Comparison of ENCODE assay signal across 23 cellular contexts in the genomic region with DNA sequence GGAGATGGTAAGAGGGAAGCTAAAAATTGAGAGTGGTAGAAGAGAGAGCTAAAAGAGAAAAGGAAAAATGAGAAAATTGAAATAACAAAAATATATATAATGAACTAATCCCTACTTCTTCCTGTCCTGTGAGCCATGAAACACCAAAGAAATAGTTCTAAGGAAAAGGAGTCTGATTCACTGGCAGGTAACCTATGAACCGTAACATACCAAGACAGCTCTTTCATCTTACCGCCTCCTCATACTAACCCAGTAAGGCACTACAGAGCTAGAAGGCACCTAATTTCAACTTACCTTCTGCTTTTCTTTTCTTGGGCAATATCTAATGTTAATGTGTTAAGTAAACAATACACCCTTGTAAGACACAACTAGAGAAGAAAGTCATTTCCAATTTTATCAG.
DNase-seq lines count a peak whose midpoint lies in the region; ATAC-seq, FAIRE-seq and TF ChIP-seq lines count a peak whose summit lies in the region.
"Had no signal": no experiment of that assay in that cellular context is flagged by ENCODE, and none has a peak within 500 bp of the region (broad histone marks: within the 10 kb centered on the region; RNA-seq: fewer than 3 reads in every experiment).

No MANE protein-coding gene starts in this region.

- H3K27me3 Mint-ChIP-seq in astrocyte (ENCODE audit: low read depth, unreplicated experiment) (no peaks in the 10 kb centered on the region), HFFc6 (ENCODE audit: insufficient read depth) (no peaks in the 10 kb centered on the region), WTC11 (ENCODE audit: low read depth) (no peaks in the 10 kb centered on the region)
- no peaks in the 10 kb centered on the region for H3K27me3 Mint-ChIP-seq in activated T-cell treated with anti-CD3 and anti-CD28 coated beads, Interleukin-2, amount 50 U/mL, for 4 hours (ENCODE audit: low read depth)
- H3K27me3 Mint-ChIP-seq: CD4-positive, alpha-beta T cell had no signal

- no peak for ATAC-seq in pancreas
- no peak for ATAC-seq in WTC11
- no peak for ATAC-seq in activated T-cell treated with anti-CD3 and anti-CD28 coated beads, Interleukin-2, amount 50 U/mL, for 4 hours
- ATAC-seq: A549, GM12878, GM23338, HepG2 had no signal

- H3K27ac ChIP-seq in HEK293 (ENCODE audit: extremely low read depth, low read depth, low read length) (no peak overlapping the region), astrocyte (ENCODE audit: low read depth, low read length) (no peak overlapping the region), pancreas (no peak overlapping the region)
- H3K27ac ChIP-seq: 22Rv1, A549, C4-2B had no signal

- CTCF ChIA-PET in HEK293 (lab: Yijun Ruan, JAX) (interaction anchor here (0.7 kb wide), 1 partner anchor 1734 kb away, joined by 3 read pairs; no protein-coding TSS in a partner anchor), WTC11 (lab: Charles Lee) (no interaction called here)

- intact Hi-C loops in pancreas (cut with DNase I), result no loop called here

- H3K4me1 ChIP-seq in HEK293 (ENCODE audit: control insufficient read depth, insufficient read depth, low read length) (no peaks in the 10 kb centered on the region), astrocyte (ENCODE audit: insufficient read depth, low read length) (no peaks in the 10 kb centered on the region), pancreas (no peaks in the 10 kb centered on the region)
- H3K4me1 ChIP-seq: A549, Caco-2 had no signal

- H3K4me3 Mint-ChIP-seq in astrocyte (ENCODE audit: unreplicated experiment), result no peak overlapping the region
- no peak overlapping the region for H3K4me3 Mint-ChIP-seq in HFFc6
- no peak overlapping the region for H3K4me3 Mint-ChIP-seq in WTC11
- no peak overlapping the region for H3K4me3 Mint-ChIP-seq in activated T-cell treated with anti-CD3 and anti-CD28 coated beads, Interleukin-2, amount 50 U/mL, for 4 hours
- H3K4me3 Mint-ChIP-seq: CD4-positive, alpha-beta T cell; GM23338; IgD-negative memory B cell had no signal

- no peaks in the 10 kb centered on the region for H3K79me2 ChIP-seq in astrocyte (ENCODE audit: insufficient read depth, low read length)

- FAIRE-seq in astrocyte (lab: Jason Lieb, UNC) (peak; percentile 29), pancreas (lab: Jason Lieb, UNC) (peak; percentile 57)
- FAIRE-seq: A549, D721Med, GM12878, GM19239, H54, HepG2 had no signal

- TF ChIP-seq CTCF in HEK293 (tag by site-specific recombination; IDR thresholded peaks at IDR 0.05) (no peak), astrocyte (IDR thresholded peaks at IDR 0.05; ENCODE audit: insufficient read depth, low read depth, low read length) (no peak), pancreas (IDR thresholded peaks at IDR 0.05) (no peak), HFFc6 (IDR thresholded peaks at IDR 0.05) (no peak), WTC11 (IDR thresholded peaks at IDR 0.05) (no peak)

- no peaks in the 10 kb centered on the region for H3K36me3 ChIP-seq in HEK293 (ENCODE audit: control insufficient read depth in 2 of 2, insufficient read depth in 1 of 2, low read length in 2 of 2)
- H3K36me3 ChIP-seq in astrocyte (ENCODE audit: insufficient read depth, low read length), result no peaks in the 10 kb centered on the region
- no peaks in the 10 kb centered on the region for H3K36me3 ChIP-seq in pancreas

- H3K27me3 ChIP-seq in astrocyte (ENCODE audit: insufficient read depth, low read length) (no peaks in the 10 kb centered on the region), pancreas (no peaks in the 10 kb centered on the region)

- H3K9ac ChIP-seq in astrocyte (ENCODE audit: low read length), result no peak overlapping the region

- POLR2A ChIA-PET in HEK293 (lab: Yijun Ruan, JAX) (no interaction called here), WTC11 (lab: Charles Lee) (no interaction called here)

- H3K27ac Mint-ChIP-seq in astrocyte (ENCODE audit: unreplicated experiment) (no peak overlapping the region), HFFc6 (no peak overlapping the region), WTC11 (no peak overlapping the region)
- H3K27ac Mint-ChIP-seq: CD4-positive, alpha-beta T cell; GM23338; IgD-negative memory B cell had no signal

- H3K9me3 Mint-ChIP-seq in astrocyte (ENCODE audit: unreplicated experiment) (no peaks in the 10 kb centered on the region), HFFc6 (no peaks in the 10 kb centered on the region), WTC11 (no peaks in the 10 kb centered on the region)
- H3K9me3 Mint-ChIP-seq in activated T-cell treated with anti-CD3 and anti-CD28 coated beads, Interleukin-2, amount 50 U/mL, for 4 hours, result no peaks in the 10 kb centered on the region
- H3K9me3 Mint-ChIP-seq: CD4-positive, alpha-beta T cell; GM23338 had no signal

- no peaks in the 10 kb centered on the region for H3K4me1 Mint-ChIP-seq in astrocyte (ENCODE audit: low read depth, unreplicated experiment)
- peaks cover 11% of the 10 kb centered on the region for H3K4me1 Mint-ChIP-seq in HFFc6 (ENCODE audit: low read depth)
- H3K4me1 Mint-ChIP-seq in WTC11, result no peaks in the 10 kb centered on the region
- no peaks in the 10 kb centered on the region for H3K4me1 Mint-ChIP-seq in activated T-cell treated with anti-CD3 and anti-CD28 coated beads, Interleukin-2, amount 50 U/mL, for 4 hours (ENCODE audit: low read depth)
- H3K4me1 Mint-ChIP-seq: GM23338, IgD-negative memory B cell had no signal

- no peak overlapping the region for H3K4me2 ChIP-seq in astrocyte (ENCODE audit: low read length)
- H3K4me2 ChIP-seq: A549, GM23338 had no signal

- DNase-seq in astrocyte (ENCODE audit: low read depth) (no peak), kidney glomerular epithelial cell (lab: John Stamatoyannopoulos, UW) (peak; percentile 71), pancreas (no peak), HFFc6 (no peak), WTC11 (ENCODE audit: low spot score) (no peak)
- DNase-seq in activated CD4-positive, alpha-beta T cell treated with anti-CD3 and anti-CD28 coated beads, Interleukin-2, amount 50 U/mL, for 1 hour, result no peak
- DNase-seq in activated T-cell treated with anti-CD3 and anti-CD28 coated beads, Interleukin-2, amount 50 U/mL, for 4 hours, result no peak
- DNase-seq: AML-193; Caco-2; CD4-positive, alpha-beta T cell; DMS79; HCEC 1CT had no signal

- WGBS in pancreas, 2 donors, result 91 to 100% methylated on average over 2 of the region's 2 CpGs

- no peak overlapping the region for H3K4me3 ChIP-seq in HEK293 (ENCODE audit: low read depth, low read length)
- H3K4me3 ChIP-seq in astrocyte (ENCODE audit: insufficient read depth, low read depth, low read length), result no peak overlapping the region
- H3K4me3 ChIP-seq in pancreas, result no peak overlapping the region
- H3K4me3 ChIP-seq: A549, GM12878, GM23338 had no signal

- no peaks in the 10 kb centered on the region for H3K9me3 ChIP-seq in HEK293 (ENCODE audit: control insufficient read depth, insufficient read depth, low read depth, low read length)
- no peaks in the 10 kb centered on the region for H3K9me3 ChIP-seq in astrocyte (ENCODE audit: insufficient read depth, low read depth, low read length)
- H3K9me3 ChIP-seq in pancreas, result no peaks in the 10 kb centered on the region
- H3K9me3 ChIP-seq: A549, Caco-2 had no signal

- no peak overlapping the region for H2AFZ ChIP-seq in astrocyte (ENCODE audit: low read depth, low read length)
- H2AFZ ChIP-seq: GM23338 had no signal

- H4K20me1 ChIP-seq in astrocyte (ENCODE audit: insufficient read depth, low read length), result no peaks in the 10 kb centered on the region

- H3K36me3 Mint-ChIP-seq in astrocyte (ENCODE audit: low read depth, unreplicated experiment) (no peaks in the 10 kb centered on the region), HFFc6 (ENCODE audit: low read depth) (no peaks in the 10 kb centered on the region), WTC11 (no peaks in the 10 kb centered on the region)
- no peaks in the 10 kb centered on the region for H3K36me3 Mint-ChIP-seq in activated T-cell treated with anti-CD3 and anti-CD28 coated beads, Interleukin-2, amount 50 U/mL, for 4 hours (ENCODE audit: insufficient read depth)
- H3K36me3 Mint-ChIP-seq: IgD-negative memory B cell had no signal

TF ChIP-seq in HEK293, 187 proteins besides CTCF, POLR2A, EP300 and RAD21:
- TF ChIP-seq ZNF132 (tag by site-specific recombination; IDR thresholded peaks at IDR 0.05; ENCODE audit: borderline replicate concordance) (no peak), PRDM1 (tag by site-specific recombination; IDR thresholded peaks at IDR 0.05) (0 out of 2 replicates have a peak, but pooled peaks have one; percentile 27)
TF ChIP-seq in HEK293: peak in this region for 1.

TF ChIP-seq in WTC11, 78 proteins besides CTCF, POLR2A, EP300 and RAD21 (continues in another document):
- TF ChIP-seq PREB (CRISPR knock-in tag; IDR thresholded peaks at IDR 0.05; ENCODE audit: borderline replicate concordance) (no peak), ATF2 (CRISPR knock-in tag; IDR thresholded peaks at IDR 0.05; ENCODE audit: borderline replicate concordance, low read depth) (no peak), ZNF416 (CRISPR knock-in tag; IDR thresholded peaks at IDR 0.05) (no peak)
